ENCODE assay signal across 17 cellular contexts in genomic region chr11:65042899-65043298, GRCh38. TPM values are rescaled to one million over a fixed set of nuclear protein-coding genes. Genes with fewer than 3 reads are reported as not detected.
DNase-seq lines count a peak whose midpoint lies in the region; ATAC-seq and TF ChIP-seq lines count a peak whose summit lies in the region.
"Had no signal": no experiment of that assay in that cellular context is flagged by ENCODE, and none has a peak within 500 bp of the region (broad histone marks: within the 10 kb centered on the region; RNA-seq: fewer than 3 reads in every experiment).

No MANE protein-coding gene starts in this region.

- CTCF ChIA-PET in CD4-positive, alpha-beta memory T cell (lab: Charles Lee; ENCODE audit: partially characterized antibody) = interaction anchor here (0.9 kb wide), 1 partner anchor 30 kb away, joined by 3 read pairs; no protein-coding TSS in a partner anchor
- CTCF ChIA-PET in naive thymus-derived CD4-positive, alpha-beta T cell (lab: Charles Lee) = no interaction called here

- H3K4me3 ChIP-seq in CD4-positive, alpha-beta memory T cell (ENCODE audit: low read length in 2 of 2) = no peak overlapping the region
- H3K4me3 ChIP-seq in HFF-Myc (replicated peaks; ENCODE audit: low read depth, low read length) = peak overlapping the region; percentile 69
- H3K4me3 ChIP-seq in naive thymus-derived CD4-positive, alpha-beta T cell (ENCODE audit: low read length) = no peak overlapping the region
- H3K4me3 ChIP-seq: sigmoid colon, thyroid gland had no signal

- no peaks in the 10 kb centered on the region for H3K9me3 ChIP-seq in CD4-positive, alpha-beta memory T cell (ENCODE audit: control insufficient read depth in 1 of 2, low read length in 2 of 2)
- H3K9me3 ChIP-seq in naive thymus-derived CD4-positive, alpha-beta T cell (ENCODE audit: control insufficient read depth in 2 of 3, low read length in 3 of 3) = no peaks in the 10 kb centered on the region
- H3K9me3 ChIP-seq: sigmoid colon, thyroid gland had no signal

- H3K36me3 Mint-ChIP-seq in CD4-positive, alpha-beta memory T cell = peaks cover 2 to 11% of the 10 kb centered on the region in 2 donors
- H3K36me3 Mint-ChIP-seq in activated T-helper 1 cell treated with anti-CD3 and anti-CD28 coated beads, Interleukin-12 subunit alpha, Interleukin-12 subunit beta, Interleukin-2, Interleukin-4 antibody, amounts not matched to agents 30 ng/mL and 10 ng/mL and 1 ng/mL, durations not matched to agents 14 hours and 24 hours and 36 hours (ENCODE audit: low read depth) = peaks cover 15% of the 10 kb centered on the region
- H3K36me3 Mint-ChIP-seq in naive thymus-derived CD4-positive, alpha-beta T cell = peaks cover 0 to 6% (median 5%) of the 10 kb centered on the region in 5 donors

- intact Hi-C loops in CD4-positive, alpha-beta memory T cell (cut with micrococcal nuclease) = no loop called here
- intact Hi-C loops in activated T-helper 1 cell treated with anti-CD3 and anti-CD28 coated beads, Interleukin-12 subunit alpha, Interleukin-12 subunit beta, Interleukin-2, Interleukin-4 antibody, amounts not matched to agents 30 ng/mL and 10 ng/mL and 1 ng/mL, durations not matched to agents 14 hours and 24 hours and 36 hours (cut with micrococcal nuclease) = loop anchor here (5.0 kb wide), 1 partner anchor 529 kb away; the partner anchor contains the start of genes FAM89B and ZNRD2
- intact Hi-C loops in naive thymus-derived CD4-positive, alpha-beta T cell (cut with micrococcal nuclease) = loop anchor here (5.0 kb wide), 2 partner anchors 69 to 121 kb away; partner anchors contain the start of genes PPP2R5B (in 1 of the 2) and TM7SF2 (in 1 of the 2)

- H3K36me3 ChIP-seq in CD4-positive, alpha-beta memory T cell (ENCODE audit: insufficient read depth, low read length) = peaks cover 6% of the 10 kb centered on the region
- peaks cover 0 to 29% (median 0%) of the 10 kb centered on the region in 3 experiments for H3K36me3 ChIP-seq in naive thymus-derived CD4-positive, alpha-beta T cell (ENCODE audit: control insufficient read depth in 2 of 3, insufficient read depth in 3 of 3, low read length in 3 of 3)

- POLR2A ChIA-PET in CD4-positive, alpha-beta memory T cell (lab: Charles Lee; ENCODE audit: partially characterized antibody) = interaction anchor here (1.0 to 3.7 kb wide), 4 partner anchors 17 to 92 kb away, joined by 3 to 21 read pairs (median 10); partner anchors contain the start of genes ARL2, FAU, MRPL49 and SYVN1
- POLR2A ChIA-PET in naive thymus-derived CD4-positive, alpha-beta T cell (lab: Charles Lee) = interaction anchor here (0.8 to 1.4 kb wide), 3 partner anchors 8 to 92 kb away, joined by 3 to 4 read pairs (median 3); no protein-coding TSS in a partner anchor

- no peak overlapping the region for H3K27ac ChIP-seq in CD4-positive, alpha-beta memory T cell (ENCODE audit: low read depth, low read length)
- H3K27ac ChIP-seq in naive thymus-derived CD4-positive, alpha-beta T cell (ENCODE audit: low read depth, low read length) = no peak overlapping the region
- H3K27ac ChIP-seq: epithelial cell of prostate, sigmoid colon, thyroid gland had no signal

- H3K27ac Mint-ChIP-seq in CD4-positive, alpha-beta memory T cell = peak overlapping the region in 1 of 7 donors; percentile 54
- peak overlapping the region; percentile 36 for H3K27ac Mint-ChIP-seq in activated T-helper 1 cell treated with anti-CD3 and anti-CD28 coated beads, Interleukin-12 subunit alpha, Interleukin-12 subunit beta, Interleukin-2, Interleukin-4 antibody, amounts not matched to agents 30 ng/mL and 10 ng/mL and 1 ng/mL, durations not matched to agents 14 hours and 24 hours and 36 hours
- H3K27ac Mint-ChIP-seq in naive thymus-derived CD4-positive, alpha-beta T cell = peak overlapping the region in 3 of 9 donors; percentile 33 to 70 (median 69)

- H3K4me1 Mint-ChIP-seq in CD4-positive, alpha-beta memory T cell = peaks cover 8 to 41% (median 24%) of the 10 kb centered on the region in 4 donors
- peaks cover 31% of the 10 kb centered on the region for H3K4me1 Mint-ChIP-seq in activated T-helper 1 cell treated with anti-CD3 and anti-CD28 coated beads, Interleukin-12 subunit alpha, Interleukin-12 subunit beta, Interleukin-2, Interleukin-4 antibody, amounts not matched to agents 30 ng/mL and 10 ng/mL and 1 ng/mL, durations not matched to agents 14 hours and 24 hours and 36 hours (ENCODE audit: low read depth)
- peaks cover 18 to 42% (median 36%) of the 10 kb centered on the region in 7 donors for H3K4me1 Mint-ChIP-seq in naive thymus-derived CD4-positive, alpha-beta T cell

- no peak for DNase-seq in CD4-positive, alpha-beta memory T cell
- DNase-seq in HFF-Myc (ENCODE audit: extremely low read depth, low read depth) (no peak), NCI-H524 treated with DMSO at 0.1 percent for 48 hours (lab: John Stamatoyannopoulos, UW) (no peak), left lobe of liver (ENCODE audit: low spot score) (no peak), germinal center (ENCODE audit: low spot score) (no peak)
- DNase-seq in activated T-helper 1 cell treated with anti-CD3 and anti-CD28 coated beads, Interleukin-12 subunit alpha, Interleukin-12 subunit beta, Interleukin-2, Interleukin-4 antibody, amounts not matched to agents 30 ng/mL and 10 ng/mL and 1 ng/mL, durations not matched to agents 14 hours and 24 hours and 36 hours (ENCODE audit: low spot score) = no peak
- no peak for DNase-seq in naive thymus-derived CD4-positive, alpha-beta T cell
- DNase-seq: activated CD8-positive, alpha-beta memory T cell treated with anti-CD3 and anti-CD28 coated beads, Interleukin-2, amount 50 U/mL, for 4 hours; DMS53; HCEC 1CT; hypothalamus; NCI-H2081; sigmoid colon; SW 1271; thyroid gland had no signal

- TF ChIP-seq CTCF in HFF-Myc (IDR thresholded peaks at IDR 0.05; ENCODE audit: low read depth, low read length, missing control alignments) = no peak

- no peaks in the 10 kb centered on the region for H3K9me3 Mint-ChIP-seq in CD4-positive, alpha-beta memory T cell
- no peaks in the 10 kb centered on the region for H3K9me3 Mint-ChIP-seq in activated T-helper 1 cell treated with anti-CD3 and anti-CD28 coated beads, Interleukin-12 subunit alpha, Interleukin-12 subunit beta, Interleukin-2, Interleukin-4 antibody, amounts not matched to agents 30 ng/mL and 10 ng/mL and 1 ng/mL, durations not matched to agents 14 hours and 24 hours and 36 hours
- no peaks in the 10 kb centered on the region for H3K9me3 Mint-ChIP-seq in naive thymus-derived CD4-positive, alpha-beta T cell

- H3K4me1 ChIP-seq in CD4-positive, alpha-beta memory T cell (ENCODE audit: insufficient read depth, low read length) = peaks cover 37% of the 10 kb centered on the region
- H3K4me1 ChIP-seq in naive thymus-derived CD4-positive, alpha-beta T cell (ENCODE audit: control insufficient read depth in 2 of 2, insufficient read depth in 2 of 2, low read length in 2 of 2) = peaks cover 9 to 12% of the 10 kb centered on the region in 2 donors

- peak overlapping the region in 5 of 8 donors; percentile 82 to 89 (median 86) for H3K4me3 Mint-ChIP-seq in CD4-positive, alpha-beta memory T cell
- peak overlapping the region; percentile 90 for H3K4me3 Mint-ChIP-seq in activated T-helper 1 cell treated with anti-CD3 and anti-CD28 coated beads, Interleukin-12 subunit alpha, Interleukin-12 subunit beta, Interleukin-2, Interleukin-4 antibody, amounts not matched to agents 30 ng/mL and 10 ng/mL and 1 ng/mL, durations not matched to agents 14 hours and 24 hours and 36 hours
- H3K4me3 Mint-ChIP-seq in naive thymus-derived CD4-positive, alpha-beta T cell = peak overlapping the region; percentile 21 to 93 (median 88)

- no peaks in the 10 kb centered on the region for H3K27me3 ChIP-seq in CD4-positive, alpha-beta memory T cell (ENCODE audit: insufficient read depth, low read length)
- H3K27me3 ChIP-seq in naive thymus-derived CD4-positive, alpha-beta T cell (ENCODE audit: control insufficient read depth in 2 of 2, insufficient read depth in 2 of 2, low read length in 2 of 2) = no peaks in the 10 kb centered on the region
- H3K27me3 ChIP-seq: sigmoid colon, thyroid gland had no signal

- no peaks in the 10 kb centered on the region for H3K27me3 Mint-ChIP-seq in CD4-positive, alpha-beta memory T cell
- H3K27me3 Mint-ChIP-seq in activated T-helper 1 cell treated with anti-CD3 and anti-CD28 coated beads, Interleukin-12 subunit alpha, Interleukin-12 subunit beta, Interleukin-2, Interleukin-4 antibody, amounts not matched to agents 30 ng/mL and 10 ng/mL and 1 ng/mL, durations not matched to agents 14 hours and 24 hours and 36 hours (ENCODE audit: insufficient read depth) = no peaks in the 10 kb centered on the region
- no peaks in the 10 kb centered on the region for H3K27me3 Mint-ChIP-seq in naive thymus-derived CD4-positive, alpha-beta T cell

- ATAC-seq in naive thymus-derived CD4-positive, alpha-beta T cell = no peak
- ATAC-seq in left lobe of liver = no peak
- ATAC-seq in activated CD4-positive, CD25-positive, alpha-beta regulatory T cell treated with anti-CD3 and anti-CD28 coated beads, Interleukin-2, amount 50 U/mL, for 24 hours = no peak

RNA-seq across cellular contexts. Expression of gene SAC3D1, which starts 1.9 kb away (rescaled TPM):
- 10 to 100 TPM in 1 of 2 experiments, 1 to 10 TPM in 1; 9.4 to 10.5 TPM for total RNA-seq in CD4-positive, alpha-beta memory T cell
- 10 to 100 TPM in 1 of 2 donors, 1 to 10 TPM in 1; 6.8 to 10.6 TPM for polyA plus RNA-seq in CD4-positive, alpha-beta memory T cell
- total RNA-seq in activated T-helper 1 cell treated with anti-CD3 and anti-CD28 coated beads, Interleukin-12 subunit alpha, Interleukin-12 subunit beta, Interleukin-2, Interleukin-4 antibody, amounts not matched to agents 30 ng/mL and 10 ng/mL and 1 ng/mL, durations not matched to agents 14 hours and 24 hours and 36 hours = 17.4 and 17.7 TPM in 2 replicates
- total RNA-seq in naive thymus-derived CD4-positive, alpha-beta T cell = 10 to 100 TPM in 1 of 5 experiments, 1 to 10 TPM in 4; 2.7 to 18.2 (median 8.6) TPM
- polyA plus RNA-seq in naive thymus-derived CD4-positive, alpha-beta T cell = 10 to 100 TPM; 11.5 to 17.2 TPM
- total RNA-seq in left lobe of liver = 5.7 TPM

RNA-seq across cellular contexts. Expression of gene NAALADL1, which starts 15.5 kb away (rescaled TPM):
- total RNA-seq in CD4-positive, alpha-beta memory T cell = 10 to 100 TPM; 22.4 to 23.4 TPM
- 10 to 100 TPM; 16.6 to 27.0 TPM for polyA plus RNA-seq in CD4-positive, alpha-beta memory T cell
- total RNA-seq in activated T-helper 1 cell treated with anti-CD3 and anti-CD28 coated beads, Interleukin-12 subunit alpha, Interleukin-12 subunit beta, Interleukin-2, Interleukin-4 antibody, amounts not matched to agents 30 ng/mL and 10 ng/mL and 1 ng/mL, durations not matched to agents 14 hours and 24 hours and 36 hours = 11.5 and 12.7 TPM in 2 replicates
- 10 to 100 TPM; 12.2 to 23.4 (median 18.8) TPM for total RNA-seq in naive thymus-derived CD4-positive, alpha-beta T cell
- 10 to 100 TPM; 18.6 to 25.3 TPM for polyA plus RNA-seq in naive thymus-derived CD4-positive, alpha-beta T cell
- total RNA-seq in left lobe of liver = 0.78 TPM

RNA-seq across cellular contexts. Expression of gene SNX15, which starts 15.7 kb away (rescaled TPM):
- total RNA-seq in CD4-positive, alpha-beta memory T cell = 10 to 100 TPM; 24.5 to 26.7 TPM
- polyA plus RNA-seq in CD4-positive, alpha-beta memory T cell = 10 to 100 TPM; 19.8 to 23.2 TPM
- 19.9 and 30.9 TPM in 2 replicates for total RNA-seq in activated T-helper 1 cell treated with anti-CD3 and anti-CD28 coated beads, Interleukin-12 subunit alpha, Interleukin-12 subunit beta, Interleukin-2, Interleukin-4 antibody, amounts not matched to agents 30 ng/mL and 10 ng/mL and 1 ng/mL, durations not matched to agents 14 hours and 24 hours and 36 hours
- 10 to 100 TPM; 13.1 to 29.0 (median 21.7) TPM for total RNA-seq in naive thymus-derived CD4-positive, alpha-beta T cell
- polyA plus RNA-seq in naive thymus-derived CD4-positive, alpha-beta T cell = 10 to 100 TPM; 13.7 to 15.7 TPM
- 8.8 TPM for total RNA-seq in left lobe of liver

RNA-seq across cellular contexts. Expression of gene ARL2, which starts 28.9 kb away (rescaled TPM):
- 10 to 100 TPM; 30.6 to 32.3 TPM for total RNA-seq in CD4-positive, alpha-beta memory T cell
- polyA plus RNA-seq in CD4-positive, alpha-beta memory T cell = 100 to 1,000 TPM in 1 of 2 donors, 10 to 100 TPM in 1; 83.5 to 114 TPM
- 67.3 and 71.2 TPM in 2 replicates for total RNA-seq in activated T-helper 1 cell treated with anti-CD3 and anti-CD28 coated beads, Interleukin-12 subunit alpha, Interleukin-12 subunit beta, Interleukin-2, Interleukin-4 antibody, amounts not matched to agents 30 ng/mL and 10 ng/mL and 1 ng/mL, durations not matched to agents 14 hours and 24 hours and 36 hours
- 10 to 100 TPM; 22.6 to 60.8 (median 32.2) TPM for total RNA-seq in naive thymus-derived CD4-positive, alpha-beta T cell
- 10 to 100 TPM; 90.0 to 96.1 TPM for polyA plus RNA-seq in naive thymus-derived CD4-positive, alpha-beta T cell
- 8.9 TPM for total RNA-seq in left lobe of liver

RNA-seq across cellular contexts. Expression of gene CDCA5, which starts 40.9 kb away (rescaled TPM):
- under 1 TPM; 0.41 to 0.64 TPM for total RNA-seq in CD4-positive, alpha-beta memory T cell
- polyA plus RNA-seq in CD4-positive, alpha-beta memory T cell = under 1 TPM in 1 of 2 donors, not detected in 1; 0.41 TPM
- 91.8 and 92.5 TPM in 2 replicates for total RNA-seq in activated T-helper 1 cell treated with anti-CD3 and anti-CD28 coated beads, Interleukin-12 subunit alpha, Interleukin-12 subunit beta, Interleukin-2, Interleukin-4 antibody, amounts not matched to agents 30 ng/mL and 10 ng/mL and 1 ng/mL, durations not matched to agents 14 hours and 24 hours and 36 hours
- 10 to 100 TPM in 1 of 5 experiments, 1 to 10 TPM in 1, under 1 TPM in 3; 0.56 to 68.1 (median 0.81) TPM for total RNA-seq in naive thymus-derived CD4-positive, alpha-beta T cell
- polyA plus RNA-seq in naive thymus-derived CD4-positive, alpha-beta T cell = under 1 TPM; 0.31 to 0.47 TPM
- 0.75 TPM for total RNA-seq in left lobe of liver
